ENCODE assay signal across 27 cellular contexts in genomic region chr10:26046073-26046684, GRCh38.
A peak's percentile ranks its signal among the peaks of the same experiment; 100 is the strongest.
DNase-seq lines count a peak whose midpoint lies in the region; FAIRE-seq and TF ChIP-seq lines count a peak whose summit lies in the region.
"Had no signal": no experiment of that assay in that cellular context is flagged by ENCODE, and none has a peak within 500 bp of the region (broad histone marks: within the 10 kb centered on the region; RNA-seq: fewer than 3 reads in every experiment).

No MANE protein-coding gene starts in this region.

- no peaks in the 10 kb centered on the region for H3K36me3 ChIP-seq in H1 (ENCODE audit: control insufficient read depth in 2 of 4, insufficient read depth in 4 of 4, low read length in 3 of 4)
- H3K36me3 ChIP-seq: HAP-1, MG63, SJSA1 had no signal

- DNase-seq in NCI-H2107 treated with DMSO at 0.1 percent for 48 hours (lab: John Stamatoyannopoulos, UW; ENCODE audit: unreplicated experiment) (peak; percentile 2), NCI-H2107 (lab: John Stamatoyannopoulos, UW) (no peak), NCI-H2171 treated with DMSO at 0.1 percent for 48 hours (lab: John Stamatoyannopoulos, UW) (peak; percentile 65), H1 (ENCODE audit: low read depth in 1 of 2, low spot score in 2 of 2) (no peak), GM20000 (ENCODE audit: low spot score) (no peak), activated gamma-delta T cell (lab: John Stamatoyannopoulos, UW) (no peak), midbrain (lab: John Stamatoyannopoulos, UW) (no peak)
- DNase-seq: 8988T, ACHN, Calu3, DMS153, DND-41, GM23248, HFFc6, KBM-7, MG63, NCI-H1105 treated with DMSO at 0.1 percent for 48 hours, NCI-H187 treated with DMSO at 0.1 percent for 48 hours, NCI-H345, NCI-H510A treated with DMSO at 0.1 percent for 48 hours, NCI-H82, Right ventricle myocardium superior, RPMI8226, T-cell had no signal

- H3K79me1 ChIP-seq in H1 (ENCODE audit: low read depth, low read length) = no peaks in the 10 kb centered on the region; the same call in 1 of the 2 replicates

- H3K4me1 ChIP-seq in H1 (replicated peaks in 1 of 4; ENCODE audit: control insufficient read depth in 3 of 4, insufficient read depth in 4 of 4, low read length in 3 of 4) = peaks cover 0 to 7% (median 0%) of the 10 kb centered on the region in 4 experiments; a peak in 2 of 7 replicates
- H3K4me1 ChIP-seq: HAP-1, SJSA1 had no signal

- TF ChIP-seq EP300 in H1 (IDR thresholded peaks at IDR 0.05; ENCODE audit: borderline replicate concordance in 1 of 2, low read depth in 2 of 2, low read length in 2 of 2) = no peak

- H3K14ac ChIP-seq in H1 (ENCODE audit: insufficient read length) = no peak overlapping the region

- H4K8ac ChIP-seq in H1 (ENCODE audit: extremely low read depth, insufficient read depth, low read length) = no peak overlapping the region

- no peak overlapping the region for H3K18ac ChIP-seq in H1 (ENCODE audit: extremely low read depth, low read length)

- no peaks in the 10 kb centered on the region for H4K20me1 ChIP-seq in H1 (replicated peaks in 1 of 2; ENCODE audit: control insufficient read depth in 1 of 2, insufficient read depth in 2 of 2, low read length in 2 of 2)

- H3K79me2 ChIP-seq in H1 (ENCODE audit: control insufficient read depth in 1 of 2, insufficient read depth in 2 of 2, low read length in 2 of 2) = no peaks in the 10 kb centered on the region

- CTCF ChIA-PET in H1 (lab: Charles Lee; ENCODE audit: partially characterized antibody) = interaction anchor here (1.1 to 1.3 kb wide), 2 partner anchors 112 to 171 kb away, joined by 4 to 5 read pairs; partner anchors contain the start of gene MYO3A

- no peak for TF ChIP-seq POLR2A in H1 (IDR thresholded peaks at IDR 0.05; ENCODE audit: control extremely low read depth in 1 of 2, low read depth in 2 of 2, low read length in 2 of 2)

- H3K4me3 ChIP-seq in H1 (ENCODE audit: extremely low read depth in 1 of 4, insufficient read depth in 2 of 4, low read depth in 3 of 4, low read length in 4 of 4) = no peak overlapping the region
- H3K4me3 ChIP-seq: GM23248, HAP-1, MG63, SJSA1 had no signal

- no peak overlapping the region for H2BK15ac ChIP-seq in H1 (ENCODE audit: low read length)

- H2BK20ac ChIP-seq in H1 (ENCODE audit: low read length) = no peak overlapping the region

- H2BK5ac ChIP-seq in H1 (ENCODE audit: low read depth, low read length) = no peak overlapping the region

- no peak overlapping the region for H4K5ac ChIP-seq in H1 (ENCODE audit: insufficient read length, low read depth, low read length)

- WGBS in H1 (ENCODE audit: extremely low coverage in 1 of 2, insufficient coverage in 1 of 2, insufficient read length in 1 of 2, insufficient replicate concordance in 2 of 2, low coverage in 1 of 2, low lambda C conversion rate in 2 of 2, missing lambda C conversion rate in 1 of 2), 2 experiments = 70% methylated on average over 7 of the region's 7 CpGs; no CpG with 5 or more reads in 1 of the 2 experiments

- no peak overlapping the region for H2BK120ac ChIP-seq in H1 (replicated peaks; ENCODE audit: low read depth, low read length)

- TF ChIP-seq CTCF in H1 (IDR thresholded peaks at IDR 0.05; ENCODE audit: control extremely low read depth in 1 of 3, insufficient read depth in 1 of 3, low read depth in 1 of 3, low read length in 3 of 3) (peak in 2 of 3 experiments; percentile 18 to 30; a peak in 2 of 4 replicates), GM20000 (IDR thresholded peaks at IDR 0.05; ENCODE audit: extremely low read depth, missing control alignments) (no peak)

- no peak overlapping the region for H3K4me2 ChIP-seq in H1 (ENCODE audit: insufficient read depth in 1 of 2, low read depth in 2 of 2, low read length in 2 of 2)

- POLR2A ChIA-PET in H1 (lab: Charles Lee; ENCODE audit: partially characterized antibody) = no interaction called here

- H3K56ac ChIP-seq in H1 (replicated peaks; ENCODE audit: insufficient read length, low read depth, low read length) = no peak overlapping the region

- no peak overlapping the region for H3K9ac ChIP-seq in H1 (replicated peaks in 1 of 4; ENCODE audit: extremely low read depth in 1 of 4, low read depth in 3 of 4, low read length in 3 of 4)
- H3K9ac ChIP-seq: GM23248 had no signal

- no peak overlapping the region for H2AK5ac ChIP-seq in H1 (ENCODE audit: low read depth, low read length)

- peak; percentile 48 for FAIRE-seq in H1 (lab: Jason Lieb, UNC)
- FAIRE-seq: GM18507 had no signal

- no peaks in the 10 kb centered on the region for H3K9me3 ChIP-seq in H1 (ENCODE audit: insufficient read depth in 2 of 2, low read depth in 1 of 2, low read length in 1 of 2)
- H3K9me3 ChIP-seq: HAP-1, MG63, SJSA1 had no signal

- no peak overlapping the region for H2BK12ac ChIP-seq in H1 (ENCODE audit: low read depth, low read length)

- H3K27ac ChIP-seq in H1 (ENCODE audit: low read depth, low read length) = no peak overlapping the region
- H3K27ac ChIP-seq: GM23248, SJSA1 had no signal

- no peaks in the 10 kb centered on the region for H3K27me3 ChIP-seq in H1 (replicated peaks in 1 of 4; ENCODE audit: control insufficient read depth in 3 of 4, extremely low read depth in 1 of 4, insufficient read depth in 3 of 4, low read length in 3 of 4)
- H3K27me3 ChIP-seq: MG63, SJSA1 had no signal

- H2AFZ ChIP-seq in H1 (ENCODE audit: low read length) = no peak overlapping the region
- H2AFZ ChIP-seq: GM23248 had no signal

- H3K23me2 ChIP-seq in H1 (ENCODE audit: low read depth, low read length) = no peaks in the 10 kb centered on the region

- no peak overlapping the region for H3K23ac ChIP-seq in H1 (ENCODE audit: insufficient read length)

- TF ChIP-seq RAD21 in H1 (IDR thresholded peaks at IDR 0.05 in 1 of 2, conservative IDR thresholded peaks at IDR 0.05 in 1 of 2; ENCODE audit: low read depth in 2 of 2, low read length in 2 of 2) = peak; percentile 54 to 60

- no peak overlapping the region for H4K91ac ChIP-seq in H1 (replicated peaks; ENCODE audit: insufficient read length, low read length)

- no peak overlapping the region for H3K4ac ChIP-seq in H1 (replicated peaks; ENCODE audit: insufficient read length, low read depth, low read length)

TF ChIP-seq in H1, 55 proteins besides CTCF, POLR2A, EP300 and RAD21 (continues in another document):
- no peak for TF ChIP-seq TAF7 (optimal IDR thresholded peaks at IDR 0.05; ENCODE audit: borderline replicate concordance, low read depth, low read length)
- TF ChIP-seq SIX5 (IDR thresholded peaks at IDR 0.05; ENCODE audit: low read depth, low read length) = 0 out of 2 replicates have a peak, but pooled peaks have one; percentile 10

Comparison
In these comparisons a context has a peak if more than half of its experiments do, and no peak if none do; other contexts are left out.
1. DNase-seq: peak in NCI-H2107 treated with DMSO at 0.1 percent for 48 hours (single experiment) and NCI-H2171 treated with DMSO at 0.1 percent for 48 hours (single experiment); none in NCI-H2107 (single experiment), H1 (0 of 2), GM20000 (single experiment), activated gamma-delta T cell (single experiment) and midbrain (single experiment).